ENCODE assay signal across 8 cellular contexts in genomic region chr21:41611966-41612606, GRCh38.
DNase-seq lines count a peak whose midpoint lies in the region; ATAC-seq, FAIRE-seq and TF ChIP-seq lines count a peak whose summit lies in the region.

No MANE protein-coding gene starts in this region.

- H3K4me1 ChIP-seq in H1 (replicated peaks in 1 of 4; ENCODE audit: control insufficient read depth in 3 of 4, insufficient read depth in 4 of 4, low read length in 3 of 4): peaks cover 0 to 13% (median 10%) of the 10 kb centered on the region in 4 experiments; a peak in 5 of 7 replicates

- no peaks in the 10 kb centered on the region for H3K79me2 ChIP-seq in H1 (ENCODE audit: control insufficient read depth in 1 of 2, insufficient read depth in 2 of 2, low read length in 2 of 2)

- peak overlapping the region in 1 of 2 experiments; percentile 56; a peak in 3 of 4 replicates for H3K4me2 ChIP-seq in H1 (ENCODE audit: insufficient read depth in 1 of 2, low read depth in 2 of 2, low read length in 2 of 2)

- H3K4ac ChIP-seq in H1 (replicated peaks; ENCODE audit: insufficient read length, low read depth, low read length): no peak overlapping the region

- H2BK120ac ChIP-seq in H1 (replicated peaks; ENCODE audit: low read depth, low read length): no peak overlapping the region

- POLR2A ChIA-PET in H1 (lab: Charles Lee; ENCODE audit: partially characterized antibody): interaction anchor here (1.0 to 1.5 kb wide), 3 partner anchors 40 to 166 kb away, joined by 3 to 6 read pairs (median 3); no protein-coding TSS in a partner anchor
- POLR2A ChIA-PET in CD4-positive, alpha-beta T cell (lab: Charles Lee): no interaction called here

- peak; percentile 64 for DNase-seq in NCI-H2196 (lab: John Stamatoyannopoulos, UW; ENCODE audit: unreplicated experiment)
- peak in 1 of 2 experiments; percentile 73 for DNase-seq in H1 (ENCODE audit: low read depth in 1 of 2, low spot score in 2 of 2)
- DNase-seq in retinal pigment epithelial cell (ENCODE audit: low read depth): no peak
- DNase-seq in CD4-positive, alpha-beta T cell: no peak
- DNase-seq in NCI-H1436 (lab: John Stamatoyannopoulos, UW): no peak
- no peak for DNase-seq in GF-D8 (lab: John Stamatoyannopoulos, UW)

- CTCF ChIA-PET in H1 (lab: Charles Lee; ENCODE audit: partially characterized antibody): interaction anchor here (0.6 to 10.3 kb wide), 99 partner anchors 10 to 1082 kb away, joined by 3 to 132 read pairs (median 5); no protein-coding TSS in a partner anchor
- CTCF ChIA-PET in CD4-positive, alpha-beta T cell (lab: Charles Lee): no interaction called here

- H4K20me1 ChIP-seq in H1 (replicated peaks in 1 of 2; ENCODE audit: control insufficient read depth in 1 of 2, insufficient read depth in 2 of 2, low read length in 2 of 2): no peaks in the 10 kb centered on the region

- no peak overlapping the region for H3K4me3 Mint-ChIP-seq in CD4-positive, alpha-beta T cell

- H2BK12ac ChIP-seq in H1 (ENCODE audit: low read depth, low read length): no peak overlapping the region

- H3K9me3 Mint-ChIP-seq in CD4-positive, alpha-beta T cell: no peaks in the 10 kb centered on the region

- peak overlapping the region; percentile 3; the same call in 1 of the 2 replicates for H2BK15ac ChIP-seq in H1 (ENCODE audit: low read length)

- H3K9me3 ChIP-seq in H1 (ENCODE audit: insufficient read depth in 2 of 2, low read depth in 1 of 2, low read length in 1 of 2): peaks cover 0 to 6% of the 10 kb centered on the region in 2 experiments; a peak in 2 of 4 replicates
- no peaks in the 10 kb centered on the region for H3K9me3 ChIP-seq in CD4-positive, alpha-beta T cell (ENCODE audit: control insufficient read depth, low read length)

- no peak overlapping the region for H3K23ac ChIP-seq in H1 (ENCODE audit: insufficient read length)

- no peak overlapping the region for H2BK5ac ChIP-seq in H1 (ENCODE audit: low read depth, low read length)

- 35% methylated on average over 10 of the region's 10 CpGs; no CpG with 5 or more reads in 1 of the 2 experiments for WGBS in H1 (ENCODE audit: extremely low coverage in 1 of 2, insufficient coverage in 1 of 2, insufficient read length in 1 of 2, insufficient replicate concordance in 2 of 2, low coverage in 1 of 2, low lambda C conversion rate in 2 of 2, missing lambda C conversion rate in 1 of 2), 2 experiments

- no peak overlapping the region; the same call in 1 of the 2 replicates for H3K18ac ChIP-seq in H1 (ENCODE audit: extremely low read depth, low read length)

- no peaks in the 10 kb centered on the region for H3K36me3 ChIP-seq in H1 (ENCODE audit: control insufficient read depth in 2 of 4, insufficient read depth in 4 of 4, low read length in 3 of 4)

- no peaks in the 10 kb centered on the region for H3K4me1 Mint-ChIP-seq in CD4-positive, alpha-beta T cell (ENCODE audit: low read depth)

- intact Hi-C loops in CD4-positive, alpha-beta T cell (cut with DNase I, micrococcal nuclease): loop anchor here in 1 of 2 experiments (5.0 kb wide), 1 partner anchor 505 kb away; no protein-coding TSS in a partner anchor

- H4K91ac ChIP-seq in H1 (replicated peaks; ENCODE audit: insufficient read length, low read length): no peak overlapping the region

- no peak overlapping the region for H4K5ac ChIP-seq in H1 (ENCODE audit: insufficient read length, low read depth, low read length)

- H3K27ac ChIP-seq in H1 (ENCODE audit: low read depth, low read length): no peak overlapping the region
- H3K27ac ChIP-seq in CD4-positive, alpha-beta T cell (ENCODE audit: low read depth, low read length): no peak overlapping the region

- no peaks in the 10 kb centered on the region for H3K23me2 ChIP-seq in H1 (ENCODE audit: low read depth, low read length)

- H3K27me3 Mint-ChIP-seq in CD4-positive, alpha-beta T cell: peaks cover 47% of the 10 kb centered on the region

- peak; percentile 70 to 78 for TF ChIP-seq RAD21 in H1 (IDR thresholded peaks at IDR 0.05 in 1 of 2, conservative IDR thresholded peaks at IDR 0.05 in 1 of 2; ENCODE audit: low read depth in 2 of 2, low read length in 2 of 2)

- TF ChIP-seq EP300 in H1 (IDR thresholded peaks at IDR 0.05; ENCODE audit: borderline replicate concordance in 1 of 2, low read depth in 2 of 2, low read length in 2 of 2): no peak

- peak overlapping the region; percentile 94; the same call in 1 of the 2 replicates for H2BK20ac ChIP-seq in H1 (ENCODE audit: low read length)

- H3K9ac ChIP-seq in H1 (replicated peaks in 1 of 4; ENCODE audit: extremely low read depth in 1 of 4, low read depth in 3 of 4, low read length in 3 of 4): no peak overlapping the region

- H3K27me3 ChIP-seq in H1 (replicated peaks in 1 of 4; ENCODE audit: control insufficient read depth in 3 of 4, extremely low read depth in 1 of 4, insufficient read depth in 3 of 4, low read length in 3 of 4): peaks cover 0 to 2% (median under 1%) of the 10 kb centered on the region in 4 experiments; a peak in 1 of 7 replicates
- H3K27me3 ChIP-seq in CD4-positive, alpha-beta T cell (ENCODE audit: control insufficient read depth, insufficient read depth, low read length): peaks cover 10% of the 10 kb centered on the region

- H3K56ac ChIP-seq in H1 (replicated peaks; ENCODE audit: insufficient read length, low read depth, low read length): no peak overlapping the region

- H3K36me3 Mint-ChIP-seq in CD4-positive, alpha-beta T cell (ENCODE audit: low read depth): no peaks in the 10 kb centered on the region

- peak; percentile 86 for FAIRE-seq in H1 (lab: Jason Lieb, UNC)

- TF ChIP-seq CTCF in GM12874 (IDR thresholded peaks at IDR 0.05; ENCODE audit: insufficient read depth, low read depth, low read length) (peak; percentile 47), H1 (IDR thresholded peaks at IDR 0.05; ENCODE audit: control extremely low read depth in 1 of 3, insufficient read depth in 1 of 3, low read depth in 1 of 3, low read length in 3 of 3) (peak; percentile 68 to 80 (median 72)), retinal pigment epithelial cell (conservative IDR thresholded peaks at IDR 0.05; ENCODE audit: low read depth, low read length) (peak; percentile 49)
- TF ChIP-seq CTCF in CD4-positive, alpha-beta T cell (IDR thresholded peaks at IDR 0.05): no peak

- no peak for TF ChIP-seq POLR2A in H1 (IDR thresholded peaks at IDR 0.05; ENCODE audit: control extremely low read depth in 1 of 2, low read depth in 2 of 2, low read length in 2 of 2)

- H3K4me3 ChIP-seq in H1 (ENCODE audit: extremely low read depth in 1 of 4, insufficient read depth in 2 of 4, low read depth in 3 of 4, low read length in 4 of 4) (peak overlapping the region in 1 of 4 experiments; percentile 6; a peak in 1 of 8 replicates), retinal pigment epithelial cell (ENCODE audit: low read length) (no peak overlapping the region)

- H3K27ac Mint-ChIP-seq in CD4-positive, alpha-beta T cell: no peak overlapping the region

- no peak overlapping the region for H2AK5ac ChIP-seq in H1 (ENCODE audit: low read depth, low read length)

- no peak overlapping the region for H3K14ac ChIP-seq in H1 (ENCODE audit: insufficient read length)

- no peak overlapping the region for H4K8ac ChIP-seq in H1 (ENCODE audit: extremely low read depth, insufficient read depth, low read length)

- ATAC-seq in CD4-positive, alpha-beta T cell (ENCODE audit: poor library complexity): no peak
- ATAC-seq in HG02610 (IDR thresholded peaks at IDR 0.05; ENCODE audit: unreplicated experiment): no peak

- H3K79me1 ChIP-seq in H1 (ENCODE audit: low read depth, low read length): no peaks in the 10 kb centered on the region

- peak overlapping the region; percentile 15; the same call in 1 of the 2 replicates for H2AFZ ChIP-seq in H1 (ENCODE audit: low read length)
